1 cellular context compared by ENCODE assay signal in the genomic region with DNA sequence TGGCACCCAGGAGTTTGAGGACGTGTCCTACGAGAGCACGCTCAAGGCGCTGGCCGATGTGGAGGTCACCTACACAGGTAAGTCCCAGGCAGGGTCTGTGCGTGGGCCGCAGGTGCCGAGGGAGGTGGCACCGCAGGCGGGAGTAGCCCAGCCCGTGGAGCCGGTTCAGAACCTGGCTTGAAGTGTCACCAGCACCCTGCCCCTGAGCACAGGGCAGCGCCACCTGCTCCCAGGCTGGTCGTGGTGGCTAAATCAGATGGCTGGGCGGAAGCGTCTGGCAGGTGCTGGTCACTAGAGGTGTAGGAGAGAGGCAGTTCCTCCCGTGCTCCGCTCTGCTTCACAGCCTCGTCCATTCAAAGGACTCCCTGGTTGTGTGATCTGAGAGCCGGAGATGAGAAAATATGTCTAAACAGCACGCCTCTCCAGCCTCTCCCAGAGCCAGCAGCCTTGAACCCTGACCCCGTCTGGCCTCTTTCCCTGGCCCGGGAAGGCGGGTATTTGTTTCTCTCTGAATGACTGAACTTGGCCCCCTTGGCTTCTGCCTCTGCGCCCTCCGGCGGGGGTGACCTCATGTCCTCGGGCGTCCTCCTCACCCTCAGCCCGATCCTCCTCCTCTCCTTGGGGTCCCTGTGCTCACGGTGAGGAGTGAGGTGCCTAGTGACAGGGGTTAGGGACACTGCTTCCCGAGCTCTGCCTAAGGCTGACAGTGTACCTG.
TF ChIP-seq lines count a peak whose summit lies in the region.

No MANE protein-coding gene starts in this region.

TF ChIP-seq in HepG2, 621 proteins besides CTCF, POLR2A, EP300 and RAD21 (continued from another document and continues in another):
- TF ChIP-seq TARDBP (CRISPR knock-in tag; IDR thresholded peaks at IDR 0.05) (peak; percentile 84; the same call in 1 of the 2 replicates), ATF7 (IDR thresholded peaks at IDR 0.05) (peak; percentile 3; the same call in 1 of the 2 replicates), ATF7 (CRISPR knock-in tag; IDR thresholded peaks at IDR 0.05) (0 out of 2 replicates have a peak, but pooled peaks have one; percentile 39), ARID2 (CRISPR knock-in tag; IDR thresholded peaks at IDR 0.05; ENCODE audit: borderline replicate concordance) (no peak), ZBTB38 (CRISPR knock-in tag; IDR thresholded peaks at IDR 0.05) (peak; percentile 92), ZNF274 (CRISPR knock-in tag; IDR thresholded peaks at IDR 0.05) (0 out of 2 replicates have a peak, but pooled peaks have one; percentile 53), ZNF781 (CRISPR knock-in tag; IDR thresholded peaks at IDR 0.05; ENCODE audit: borderline replicate concordance, not compliant biosample characterization) (peak; percentile 69), MED8 (CRISPR knock-in tag; IDR thresholded peaks at IDR 0.05; ENCODE audit: insufficient replicate concordance) (peak; percentile 39), AGO2 (optimal IDR thresholded peaks at IDR 0.05; ENCODE audit: low read depth, low read length) (peak; percentile 71), FOXA1 (IDR thresholded peaks at IDR 0.05) (no peak), FOXA1 (CRISPR knock-in tag; IDR thresholded peaks at IDR 0.05) (no peak), CHD4 (IDR thresholded peaks at IDR 0.05; ENCODE audit: borderline replicate concordance, low read length) (no peak), IRX3 (CRISPR knock-in tag; IDR thresholded peaks at IDR 0.05; ENCODE audit: borderline replicate concordance, low read depth) (0 out of 2 replicates have a peak, but pooled peaks have one; percentile 46), ZNF563 (CRISPR knock-in tag; IDR thresholded peaks at IDR 0.05) (peak; percentile 71; the same call in 1 of the 2 replicates), ZMYM2 (CRISPR knock-in tag; IDR thresholded peaks at IDR 0.05) (no peak), FLYWCH1 (CRISPR knock-in tag; IDR thresholded peaks at IDR 0.05) (no peak), POGZ (CRISPR knock-in tag; IDR thresholded peaks at IDR 0.05) (peak; percentile 66; the same call in 1 of the 2 replicates), FIP1L1 (IDR thresholded peaks at IDR 0.05; ENCODE audit: borderline replicate concordance, insufficient read depth, low read depth, low read length) (no peak), ZFAT (CRISPR knock-in tag; conservative IDR thresholded peaks at IDR 0.05) (no peak), TCF7 (IDR thresholded peaks at IDR 0.05; ENCODE audit: low read depth) (peak; percentile 48; the same call in 1 of the 2 replicates), ZNF20 (CRISPR knock-in tag; IDR thresholded peaks at IDR 0.05) (no peak), ELF3 (CRISPR knock-in tag; IDR thresholded peaks at IDR 0.05) (peak; percentile 69; the same call in 1 of the 2 replicates), ZNF607 (CRISPR knock-in tag; IDR thresholded peaks at IDR 0.05; ENCODE audit: borderline replicate concordance) (peak; percentile 79), HOXA3 (CRISPR knock-in tag; IDR thresholded peaks at IDR 0.05) (peak; percentile 81; the same call in 1 of the 2 replicates), SP4 (CRISPR knock-in tag; IDR thresholded peaks at IDR 0.05) (peak; percentile 60), SKI (IDR thresholded peaks at IDR 0.05; ENCODE audit: partially characterized antibody) (peak; percentile 100), CBFB (CRISPR knock-in tag; IDR thresholded peaks at IDR 0.05) (no peak), HNF4A (CRISPR knock-in tag; IDR thresholded peaks at IDR 0.05) (peak; percentile 88), ZNF792 (CRISPR knock-in tag; IDR thresholded peaks at IDR 0.05) (0 out of 2 replicates have a peak, but pooled peaks have one; percentile 14), ZMYM4 (CRISPR knock-in tag; IDR thresholded peaks at IDR 0.05) (peak; percentile 75), CBX5 (CRISPR knock-in tag; IDR thresholded peaks at IDR 0.05; ENCODE audit: borderline replicate concordance) (no peak), EHMT2 (IDR thresholded peaks at IDR 0.05; ENCODE audit: borderline replicate concordance, low read depth, low read length) (no peak), NR2F6 (IDR thresholded peaks at IDR 0.05) (peak; percentile 96), NR2F6 (CRISPR knock-in tag; IDR thresholded peaks at IDR 0.05) (peak; percentile 98), ZNF317 (CRISPR knock-in tag; IDR thresholded peaks at IDR 0.05) (no peak), ARNT2 (CRISPR knock-in tag; IDR thresholded peaks at IDR 0.05; ENCODE audit: low read depth) (no peak)
- TF ChIP-seq, protein P1, sequence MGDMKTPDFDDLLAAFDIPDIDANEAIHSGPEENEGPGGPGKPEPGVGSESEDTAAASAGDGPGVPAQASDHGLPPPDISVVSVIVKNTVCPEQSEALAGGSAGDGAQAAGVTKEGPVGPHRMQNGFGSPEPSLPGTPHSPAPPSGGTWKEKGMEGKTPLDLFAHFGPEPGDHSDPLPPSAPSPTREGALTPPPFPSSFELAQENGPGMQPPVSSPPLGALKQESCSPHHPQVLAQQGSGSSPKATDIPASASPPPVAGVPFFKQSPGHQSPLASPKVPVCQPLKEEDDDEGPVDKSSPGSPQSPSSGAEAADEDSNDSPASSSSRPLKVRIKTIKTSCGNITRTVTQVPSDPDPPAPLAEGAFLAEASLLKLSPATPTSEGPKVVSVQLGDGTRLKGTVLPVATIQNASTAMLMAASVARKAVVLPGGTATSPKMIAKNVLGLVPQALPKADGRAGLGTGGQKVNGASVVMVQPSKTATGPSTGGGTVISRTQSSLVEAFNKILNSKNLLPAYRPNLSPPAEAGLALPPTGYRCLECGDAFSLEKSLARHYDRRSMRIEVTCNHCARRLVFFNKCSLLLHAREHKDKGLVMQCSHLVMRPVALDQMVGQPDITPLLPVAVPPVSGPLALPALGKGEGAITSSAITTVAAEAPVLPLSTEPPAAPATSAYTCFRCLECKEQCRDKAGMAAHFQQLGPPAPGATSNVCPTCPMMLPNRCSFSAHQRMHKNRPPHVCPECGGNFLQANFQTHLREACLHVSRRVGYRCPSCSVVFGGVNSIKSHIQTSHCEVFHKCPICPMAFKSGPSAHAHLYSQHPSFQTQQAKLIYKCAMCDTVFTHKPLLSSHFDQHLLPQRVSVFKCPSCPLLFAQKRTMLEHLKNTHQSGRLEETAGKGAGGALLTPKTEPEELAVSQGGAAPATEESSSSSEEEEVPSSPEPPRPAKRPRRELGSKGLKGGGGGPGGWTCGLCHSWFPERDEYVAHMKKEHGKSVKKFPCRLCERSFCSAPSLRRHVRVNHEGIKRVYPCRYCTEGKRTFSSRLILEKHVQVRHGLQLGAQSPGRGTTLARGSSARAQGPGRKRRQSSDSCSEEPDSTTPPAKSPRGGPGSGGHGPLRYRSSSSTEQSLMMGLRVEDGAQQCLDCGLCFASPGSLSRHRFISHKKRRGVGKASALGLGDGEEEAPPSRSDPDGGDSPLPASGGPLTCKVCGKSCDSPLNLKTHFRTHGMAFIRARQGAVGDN (CRISPR knock-in tag; IDR thresholded peaks at IDR 0.05) = peak; percentile 91
- TF ChIP-seq, protein P2, sequence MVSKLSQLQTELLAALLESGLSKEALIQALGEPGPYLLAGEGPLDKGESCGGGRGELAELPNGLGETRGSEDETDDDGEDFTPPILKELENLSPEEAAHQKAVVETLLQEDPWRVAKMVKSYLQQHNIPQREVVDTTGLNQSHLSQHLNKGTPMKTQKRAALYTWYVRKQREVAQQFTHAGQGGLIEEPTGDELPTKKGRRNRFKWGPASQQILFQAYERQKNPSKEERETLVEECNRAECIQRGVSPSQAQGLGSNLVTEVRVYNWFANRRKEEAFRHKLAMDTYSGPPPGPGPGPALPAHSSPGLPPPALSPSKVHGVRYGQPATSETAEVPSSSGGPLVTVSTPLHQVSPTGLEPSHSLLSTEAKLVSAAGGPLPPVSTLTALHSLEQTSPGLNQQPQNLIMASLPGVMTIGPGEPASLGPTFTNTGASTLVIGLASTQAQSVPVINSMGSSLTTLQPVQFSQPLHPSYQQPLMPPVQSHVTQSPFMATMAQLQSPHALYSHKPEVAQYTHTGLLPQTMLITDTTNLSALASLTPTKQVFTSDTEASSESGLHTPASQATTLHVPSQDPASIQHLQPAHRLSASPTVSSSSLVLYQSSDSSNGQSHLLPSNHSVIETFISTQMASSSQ (IDR thresholded peaks at IDR 0.05; ENCODE audit: low read depth) = peak; percentile 30; the same call in 1 of the 2 replicates
- TF ChIP-seq, protein P2 (CRISPR knock-in tag; IDR thresholded peaks at IDR 0.05; ENCODE audit: borderline replicate concordance) = peak; percentile 41; the same call in 1 of the 2 replicates
- TF ChIP-seq, protein P3, sequence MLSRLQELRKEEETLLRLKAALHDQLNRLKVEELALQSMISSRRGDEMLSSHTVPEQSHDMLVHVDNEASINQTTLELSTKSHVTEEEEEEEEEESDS (CRISPR knock-in tag; IDR thresholded peaks at IDR 0.05; ENCODE audit: borderline replicate concordance) = no peak
- TF ChIP-seq, protein P4, sequence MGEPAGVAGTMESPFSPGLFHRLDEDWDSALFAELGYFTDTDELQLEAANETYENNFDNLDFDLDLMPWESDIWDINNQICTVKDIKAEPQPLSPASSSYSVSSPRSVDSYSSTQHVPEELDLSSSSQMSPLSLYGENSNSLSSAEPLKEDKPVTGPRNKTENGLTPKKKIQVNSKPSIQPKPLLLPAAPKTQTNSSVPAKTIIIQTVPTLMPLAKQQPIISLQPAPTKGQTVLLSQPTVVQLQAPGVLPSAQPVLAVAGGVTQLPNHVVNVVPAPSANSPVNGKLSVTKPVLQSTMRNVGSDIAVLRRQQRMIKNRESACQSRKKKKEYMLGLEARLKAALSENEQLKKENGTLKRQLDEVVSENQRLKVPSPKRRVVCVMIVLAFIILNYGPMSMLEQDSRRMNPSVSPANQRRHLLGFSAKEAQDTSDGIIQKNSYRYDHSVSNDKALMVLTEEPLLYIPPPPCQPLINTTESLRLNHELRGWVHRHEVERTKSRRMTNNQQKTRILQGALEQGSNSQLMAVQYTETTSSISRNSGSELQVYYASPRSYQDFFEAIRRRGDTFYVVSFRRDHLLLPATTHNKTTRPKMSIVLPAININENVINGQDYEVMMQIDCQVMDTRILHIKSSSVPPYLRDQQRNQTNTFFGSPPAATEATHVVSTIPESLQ (CRISPR knock-in tag; conservative IDR thresholded peaks at IDR 0.05) = no peak
- TF ChIP-seq, protein P5, sequence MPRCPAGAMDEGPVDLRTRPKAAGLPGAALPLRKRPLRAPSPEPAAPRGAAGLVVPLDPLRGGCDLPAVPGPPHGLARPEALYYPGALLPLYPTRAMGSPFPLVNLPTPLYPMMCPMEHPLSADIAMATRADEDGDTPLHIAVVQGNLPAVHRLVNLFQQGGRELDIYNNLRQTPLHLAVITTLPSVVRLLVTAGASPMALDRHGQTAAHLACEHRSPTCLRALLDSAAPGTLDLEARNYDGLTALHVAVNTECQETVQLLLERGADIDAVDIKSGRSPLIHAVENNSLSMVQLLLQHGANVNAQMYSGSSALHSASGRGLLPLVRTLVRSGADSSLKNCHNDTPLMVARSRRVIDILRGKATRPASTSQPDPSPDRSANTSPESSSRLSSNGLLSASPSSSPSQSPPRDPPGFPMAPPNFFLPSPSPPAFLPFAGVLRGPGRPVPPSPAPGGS (CRISPR knock-in tag; IDR thresholded peaks at IDR 0.05) = peak; percentile 73
- TF ChIP-seq, protein P6, sequence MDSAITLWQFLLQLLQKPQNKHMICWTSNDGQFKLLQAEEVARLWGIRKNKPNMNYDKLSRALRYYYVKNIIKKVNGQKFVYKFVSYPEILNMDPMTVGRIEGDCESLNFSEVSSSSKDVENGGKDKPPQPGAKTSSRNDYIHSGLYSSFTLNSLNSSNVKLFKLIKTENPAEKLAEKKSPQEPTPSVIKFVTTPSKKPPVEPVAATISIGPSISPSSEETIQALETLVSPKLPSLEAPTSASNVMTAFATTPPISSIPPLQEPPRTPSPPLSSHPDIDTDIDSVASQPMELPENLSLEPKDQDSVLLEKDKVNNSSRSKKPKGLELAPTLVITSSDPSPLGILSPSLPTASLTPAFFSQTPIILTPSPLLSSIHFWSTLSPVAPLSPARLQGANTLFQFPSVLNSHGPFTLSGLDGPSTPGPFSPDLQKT (CRISPR knock-in tag; IDR thresholded peaks at IDR 0.05; ENCODE audit: borderline replicate concordance) = no peak
- TF ChIP-seq, protein P7, sequence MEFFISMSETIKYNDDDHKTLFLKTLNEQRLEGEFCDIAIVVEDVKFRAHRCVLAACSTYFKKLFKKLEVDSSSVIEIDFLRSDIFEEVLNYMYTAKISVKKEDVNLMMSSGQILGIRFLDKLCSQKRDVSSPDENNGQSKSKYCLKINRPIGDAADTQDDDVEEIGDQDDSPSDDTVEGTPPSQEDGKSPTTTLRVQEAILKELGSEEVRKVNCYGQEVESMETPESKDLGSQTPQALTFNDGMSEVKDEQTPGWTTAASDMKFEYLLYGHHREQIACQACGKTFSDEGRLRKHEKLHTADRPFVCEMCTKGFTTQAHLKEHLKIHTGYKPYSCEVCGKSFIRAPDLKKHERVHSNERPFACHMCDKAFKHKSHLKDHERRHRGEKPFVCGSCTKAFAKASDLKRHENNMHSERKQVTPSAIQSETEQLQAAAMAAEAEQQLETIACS (CRISPR knock-in tag; IDR thresholded peaks at IDR 0.05) = 0 out of 2 replicates have a peak, but pooled peaks have one; percentile 30
- TF ChIP-seq, protein P8, sequence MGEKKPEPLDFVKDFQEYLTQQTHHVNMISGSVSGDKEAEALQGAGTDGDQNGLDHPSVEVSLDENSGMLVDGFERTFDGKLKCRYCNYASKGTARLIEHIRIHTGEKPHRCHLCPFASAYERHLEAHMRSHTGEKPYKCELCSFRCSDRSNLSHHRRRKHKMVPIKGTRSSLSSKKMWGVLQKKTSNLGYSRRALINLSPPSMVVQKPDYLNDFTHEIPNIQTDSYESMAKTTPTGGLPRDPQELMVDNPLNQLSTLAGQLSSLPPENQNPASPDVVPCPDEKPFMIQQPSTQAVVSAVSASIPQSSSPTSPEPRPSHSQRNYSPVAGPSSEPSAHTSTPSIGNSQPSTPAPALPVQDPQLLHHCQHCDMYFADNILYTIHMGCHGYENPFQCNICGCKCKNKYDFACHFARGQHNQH (CRISPR knock-in tag; IDR thresholded peaks at IDR 0.05) = peak; percentile 71; the same call in 1 of the 2 replicates
